Comparison of ENCODE assay signal across 29 cellular contexts in the genomic region with DNA sequence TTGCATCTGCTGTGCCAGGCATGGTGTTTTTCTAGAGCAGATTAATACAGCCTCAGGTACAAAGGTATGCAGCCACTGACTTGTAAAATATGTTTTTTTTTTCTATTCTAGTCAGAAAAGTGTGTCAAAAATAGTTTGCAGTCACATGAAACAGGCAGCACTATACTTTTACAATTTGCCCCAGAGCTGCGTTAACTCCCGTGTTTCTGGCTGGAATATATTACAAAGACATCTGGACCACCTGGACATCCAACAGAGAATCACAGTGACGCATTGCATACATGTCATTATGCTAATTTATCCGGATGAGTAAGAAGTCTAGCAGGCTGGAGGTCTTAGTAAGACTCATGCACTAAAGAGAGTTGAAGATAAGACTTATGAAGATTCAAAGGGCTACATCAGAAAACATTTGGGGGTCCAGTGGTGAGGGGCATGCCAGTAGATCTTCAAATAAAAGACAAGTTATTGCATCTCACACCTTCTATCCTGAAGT. TPM values are rescaled to one million over a fixed set of nuclear protein-coding genes. Genes with fewer than 3 reads are reported as not detected.
DNase-seq lines count a peak whose midpoint lies in the region; ATAC-seq, FAIRE-seq and TF ChIP-seq lines count a peak whose summit lies in the region.
"Had no signal": no experiment of that assay in that cellular context is flagged by ENCODE, and none has a peak within 500 bp of the region (broad histone marks: within the 10 kb centered on the region; RNA-seq: fewer than 3 reads in every experiment).

No MANE protein-coding gene starts in this region.

- no peak for FAIRE-seq in HepG2 (lab: Jason Lieb, UNC)
- FAIRE-seq: A549, GM18507 had no signal

- TF ChIP-seq CTCF in DND-41 (IDR thresholded peaks at IDR 0.05; ENCODE audit: borderline replicate concordance, extremely low read depth, low read length, poor library complexity, severe bottlenecking) (no peak), HepG2 (CRISPR knock-in tag; IDR thresholded peaks at IDR 0.05) (no peak), transverse colon (IDR thresholded peaks at IDR 0.05) (no peak)

- H2AFZ ChIP-seq in DND-41 (ENCODE audit: low read depth, low read length) (peak overlapping the region; percentile 21; the same call in 1 of the 2 replicates), HepG2 (ENCODE audit: low read length) (no peak overlapping the region)
- H2AFZ ChIP-seq: GM23338, PC-9 had no signal

- no peaks in the 10 kb centered on the region for H3K27me3 ChIP-seq in DND-41 (ENCODE audit: insufficient read depth, low read length, poor library complexity)
- H3K27me3 ChIP-seq in HepG2 (ENCODE audit: control insufficient read depth in 1 of 2, insufficient read depth in 2 of 2, low read length in 2 of 2), result no peaks in the 10 kb centered on the region
- no peaks in the 10 kb centered on the region for H3K27me3 ChIP-seq in transverse colon

- in situ Hi-C loops in HepG2 (cut with HindIII; ENCODE audit: extremely low pct_ligation_motif_present, low pct_unique_long_range_greater_than_20kb), result no loop called here
- in situ Hi-C loops in transverse colon (cut with MboI; ENCODE audit: low pct_ligation_motif_present in 1 of 4, low pct_unique_long_range_greater_than_20kb in 1 of 4, low sequenced_read_pairs in 3 of 4), result no loop called here

- H3K36me3 ChIP-seq in DND-41 (ENCODE audit: insufficient read depth, low read length) (no peaks in the 10 kb centered on the region), HepG2 (replicated peaks in 1 of 2; ENCODE audit: control insufficient read depth in 1 of 2, insufficient read depth in 2 of 2, low read length in 2 of 2) (no peaks in the 10 kb centered on the region), transverse colon (no peaks in the 10 kb centered on the region)
- H3K36me3 ChIP-seq: HAP-1 had no signal

- POLR2A ChIA-PET in HepG2 (lab: Yijun Ruan, JAX), result no interaction called here

- H4K20me1 ChIP-seq in DND-41 (ENCODE audit: insufficient read depth, low read length), result no peaks in the 10 kb centered on the region
- H4K20me1 ChIP-seq in HepG2 (ENCODE audit: insufficient read depth, low read length), result no peaks in the 10 kb centered on the region

- no TSS peak for BruUV-seq in HepG2 (replicated peaks; lab: Mats Ljungman, UMichigan)

- CTCF ChIA-PET in HepG2 (lab: Yijun Ruan, JAX; ENCODE audit: low intra/inter-chr PET ratio, low total read pairs), result no interaction called here

- no peaks in the 10 kb centered on the region for H3K9me3 ChIP-seq in DND-41 (ENCODE audit: insufficient read depth, low read length, severe bottlenecking)
- H3K9me3 ChIP-seq in HepG2 (ENCODE audit: low read length), result no peaks in the 10 kb centered on the region
- no peaks in the 10 kb centered on the region for H3K9me3 ChIP-seq in transverse colon
- H3K9me3 ChIP-seq: A549, HAP-1 had no signal

- WGBS in HepG2 (ENCODE audit: low lambda C conversion rate), result 1% methylated on average over 4 of the region's 4 CpGs
- 68% methylated on average over 4 of the region's 4 CpGs; no CpG with 5 or more reads in 1 of the 2 donors for WGBS in transverse colon (ENCODE audit: low coverage in 1 of 2), 2 donors

- H3K27ac ChIP-seq in DND-41 (ENCODE audit: low read length), result no peak overlapping the region
- peak overlapping the region; percentile 33 for H3K27ac ChIP-seq in caudate nucleus (ENCODE audit: low read depth, low read length)
- no peak overlapping the region for H3K27ac ChIP-seq in HepG2 (ENCODE audit: extremely low read length, insufficient read depth, low read length)
- no peak overlapping the region for H3K27ac ChIP-seq in transverse colon
- H3K27ac ChIP-seq: A549, HL-60, PC-9 had no signal

- no peak for TF ChIP-seq EP300 in HepG2 (IDR thresholded peaks at IDR 0.05; ENCODE audit: low read depth in 2 of 2, low read length in 2 of 2)
- no peak for TF ChIP-seq EP300 in HepG2 (CRISPR knock-in tag; IDR thresholded peaks at IDR 0.05; ENCODE audit: borderline replicate concordance)
- TF ChIP-seq EP300 in transverse colon (IDR thresholded peaks at IDR 0.05; ENCODE audit: low read depth), result no peak

- H3K9ac ChIP-seq in DND-41 (ENCODE audit: low read depth, low read length), result no peak overlapping the region
- no peak overlapping the region for H3K9ac ChIP-seq in HepG2 (ENCODE audit: insufficient read depth, low read depth, low read length)

- H3K4me2 ChIP-seq in DND-41 (ENCODE audit: insufficient read depth, low read length), result no peak overlapping the region
- H3K4me2 ChIP-seq in HepG2 (ENCODE audit: low read depth, low read length), result no peak overlapping the region
- H3K4me2 ChIP-seq: A549, GM23338, PC-9 had no signal

- H3K79me2 ChIP-seq in DND-41 (ENCODE audit: insufficient read depth, low read length) (no peaks in the 10 kb centered on the region), HepG2 (ENCODE audit: insufficient read depth, low read length) (no peaks in the 10 kb centered on the region)

- TF ChIP-seq RAD21 in HepG2 (CRISPR knock-in tag; IDR thresholded peaks at IDR 0.05), result no peak

- peaks cover 28% of the 10 kb centered on the region for H3K4me1 ChIP-seq in DND-41 (ENCODE audit: insufficient read depth, low read length)
- H3K4me1 ChIP-seq in HepG2 (ENCODE audit: insufficient read depth, low read length), result no peaks in the 10 kb centered on the region
- H3K4me1 ChIP-seq in transverse colon, result no peaks in the 10 kb centered on the region
- H3K4me1 ChIP-seq: A549 had no signal

- TF ChIP-seq POLR2A in HepG2 (IDR thresholded peaks at IDR 0.05; ENCODE audit: insufficient read depth in 1 of 2, low read depth in 2 of 2, low read length in 2 of 2) (no peak), transverse colon (IDR thresholded peaks at IDR 0.05) (no peak)

- H3K4me3 ChIP-seq in DND-41 (ENCODE audit: low read depth in 1 of 2, low read length in 2 of 2) (no peak overlapping the region), HepG2 (replicated peaks in 1 of 3; ENCODE audit: insufficient read depth in 1 of 3, low read depth in 2 of 3, low read length in 3 of 3) (no peak overlapping the region), transverse colon (no peak overlapping the region)
- H3K4me3 ChIP-seq: A549, GM23338, HAP-1, PC-9 had no signal

- DNase-seq in DND-41, result no peak
- DNase-seq in M059J (ENCODE audit: low read depth), result peak; percentile 18
- peak; percentile 44 for DNase-seq in amniotic epithelial cell (ENCODE audit: low read depth)
- peak in 1 of 61 donors; percentile 14 for DNase-seq in caudate nucleus (lab: John Stamatoyannopoulos, UW)
- DNase-seq in HepG2 (ENCODE audit: low spot score), result no peak
- DNase-seq in transverse colon, result no peak
- DNase-seq in GOT3 (lab: John Stamatoyannopoulos, UW), result no peak
- DNase-seq: C1 segment of cervical spinal cord; CD4-positive, alpha-beta memory T cell; COR-L47; DMS79 treated with DMSO at 0.1 percent for 48 hours; HFFc6; KBM-7; MM.1S; NCI-H2029; NCI-H446; NCI-H526; PC-9; RPMI8226; SHP77; SW 1271 had no signal

- ATAC-seq in DND-41 (ENCODE audit: insufficient read depth, low read depth), result no peak
- ATAC-seq in HepG2, result no peak
- no peak for ATAC-seq in HG03432 (IDR thresholded peaks at IDR 0.05; ENCODE audit: unreplicated experiment)
- ATAC-seq: A549, GM23338 had no signal

- intact Hi-C loops in HepG2 (cut with micrococcal nuclease; ENCODE audit: unreplicated experiment), result no loop called here
- intact Hi-C loops in transverse colon (cut with DNase I; ENCODE audit: low total_unique reads), result no loop called here

TF ChIP-seq in HepG2, 621 proteins besides CTCF, POLR2A, EP300 and RAD21 (continues in another document):
- TF ChIP-seq, protein P1, sequence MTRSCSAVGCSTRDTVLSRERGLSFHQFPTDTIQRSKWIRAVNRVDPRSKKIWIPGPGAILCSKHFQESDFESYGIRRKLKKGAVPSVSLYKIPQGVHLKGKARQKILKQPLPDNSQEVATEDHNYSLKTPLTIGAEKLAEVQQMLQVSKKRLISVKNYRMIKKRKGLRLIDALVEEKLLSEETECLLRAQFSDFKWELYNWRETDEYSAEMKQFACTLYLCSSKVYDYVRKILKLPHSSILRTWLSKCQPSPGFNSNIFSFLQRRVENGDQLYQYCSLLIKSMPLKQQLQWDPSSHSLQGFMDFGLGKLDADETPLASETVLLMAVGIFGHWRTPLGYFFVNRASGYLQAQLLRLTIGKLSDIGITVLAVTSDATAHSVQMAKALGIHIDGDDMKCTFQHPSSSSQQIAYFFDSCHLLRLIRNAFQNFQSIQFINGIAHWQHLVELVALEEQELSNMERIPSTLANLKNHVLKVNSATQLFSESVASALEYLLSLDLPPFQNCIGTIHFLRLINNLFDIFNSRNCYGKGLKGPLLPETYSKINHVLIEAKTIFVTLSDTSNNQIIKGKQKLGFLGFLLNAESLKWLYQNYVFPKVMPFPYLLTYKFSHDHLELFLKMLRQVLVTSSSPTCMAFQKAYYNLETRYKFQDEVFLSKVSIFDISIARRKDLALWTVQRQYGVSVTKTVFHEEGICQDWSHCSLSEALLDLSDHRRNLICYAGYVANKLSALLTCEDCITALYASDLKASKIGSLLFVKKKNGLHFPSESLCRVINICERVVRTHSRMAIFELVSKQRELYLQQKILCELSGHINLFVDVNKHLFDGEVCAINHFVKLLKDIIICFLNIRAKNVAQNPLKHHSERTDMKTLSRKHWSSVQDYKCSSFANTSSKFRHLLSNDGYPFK (CRISPR knock-in tag; IDR thresholded peaks at IDR 0.05; ENCODE audit: borderline replicate concordance), result no peak

RNA-seq across cellular contexts. Expression of gene STRIT1, which starts 39.2 kb away (rescaled TPM):
- not detected in 2 replicates for total RNA-seq in M059J (2014; rRNA removed; shearing (Covaris generic))
- not detected in 2 replicates for total RNA-seq in HepG2 (2016; rRNA removed; fragmentation: Illumina TruSeq; extraction: Trizol)
- total RNA-seq in HepG2 (2016; cell fraction: cytosol; rRNA removed; fragmentation: Illumina TruSeq; extraction: Trizol; ENCODE audit: low read depth), result not detected in 2 replicates
- total RNA-seq in HepG2 (2016; cell fraction: insoluble cytoplasmic fraction; rRNA removed; fragmentation: Illumina TruSeq; extraction: Trizol), result not detected in 2 replicates
- total RNA-seq in HepG2 (2016; cell fraction: membrane; rRNA removed; fragmentation: Illumina TruSeq; extraction: Trizol), result not detected in 2 replicates
- not detected in 2 replicates for total RNA-seq in HepG2 (2016; cell fraction: nucleus; rRNA removed; fragmentation: Illumina TruSeq; extraction: Trizol)
- not detected in 2 replicates for polyA plus RNA-seq in HepG2 (2011; rRNA removed)
- polyA plus RNA-seq in HepG2 (2011; cell fraction: cytosol; rRNA removed), result not detected in 2 replicates
- not detected in 2 replicates for polyA plus RNA-seq in HepG2 (2011; cell fraction: nucleus; rRNA removed)
- polyA plus RNA-seq in HepG2 (2012), result not detected in 2 replicates
- not detected in 2 replicates for polyA plus RNA-seq in HepG2 (2016; cell fraction: cytosol; fragmentation: Illumina TruSeq; extraction: Trizol; ENCODE audit: low read depth)
- polyA plus RNA-seq in HepG2 (2016; cell fraction: insoluble cytoplasmic fraction; fragmentation: Illumina TruSeq; extraction: Trizol; ENCODE audit: low read depth), result not detected in 2 replicates
- polyA plus RNA-seq in HepG2 (2016; cell fraction: membrane; fragmentation: Illumina TruSeq; extraction: Trizol; ENCODE audit: low read depth), result not detected in 2 replicates
- polyA plus RNA-seq in HepG2 (2016; cell fraction: nucleus; fragmentation: Illumina TruSeq; extraction: Trizol; ENCODE audit: insufficient read depth, low read depth), result not detected in 2 replicates
- polyA minus RNA-seq in HepG2 (2011; rRNA and poly(A)+ RNA removed; ENCODE audit: low replicate concordance), result not detected in 2 replicates
- not detected in 2 replicates for polyA minus RNA-seq in HepG2 (2011; cell fraction: cytosol; rRNA and poly(A)+ RNA removed)
- polyA minus RNA-seq in HepG2 (2011; cell fraction: nucleus; rRNA and poly(A)+ RNA removed), result not detected in 2 replicates
- total RNA-seq in transverse colon, result 1 to 10 TPM in 1 of 4 donors, not detected in 3; 2.5 TPM
- total RNA-seq: CD4-positive, alpha-beta memory T cell; HFFc6; LHCN-M2; PC-9; SK-MEL-5 had no signal
- polyA plus RNA-seq: A549; CD4-positive, alpha-beta memory T cell had no signal

Comparison
In these comparisons a context has a peak if more than half of its experiments do, and no peak if none do; other contexts are left out.
1. DNase-seq: peak in M059J (single experiment) and amniotic epithelial cell (single experiment); none in DND-41 (single experiment), HepG2 (single experiment), transverse colon (single experiment) and GOT3 (single experiment).